In genomic region chr5:14806452-14806851, GRCh38 we compare ENCODE assay signal across 14 cellular contexts.
DNase-seq lines count a peak whose midpoint lies in the region; ATAC-seq and TF ChIP-seq lines count a peak whose summit lies in the region.
"Had no signal": no experiment of that assay in that cellular context is flagged by ENCODE, and none has a peak within 500 bp of the region (broad histone marks: within the 10 kb centered on the region; RNA-seq: fewer than 3 reads in every experiment).

No MANE protein-coding gene starts in this region.

- POLR2A ChIA-PET in HEK293T (lab: Yijun Ruan, JAX) = no interaction called here

- H3K27ac ChIP-seq in right atrium auricular region = peak overlapping the region; percentile 50 to 53
- peak overlapping the region; percentile 19 to 69 (median 60) for H3K27ac ChIP-seq in gastrocnemius medialis
- H3K27ac ChIP-seq in MM.1S (ENCODE audit: low read length) = no peak overlapping the region

- TF ChIP-seq POLR2A in gastrocnemius medialis (IDR thresholded peaks at IDR 0.05) = peak in 1 of 2 donors; percentile 22

- intact Hi-C loops in gastrocnemius medialis (cut with DNase I; ENCODE audit: low total_unique reads) = no loop called here

- CTCF ChIA-PET in HEK293T (lab: Yijun Ruan, JAX) = interaction anchor here (0.5 kb wide), 1 partner anchor 11 kb away, joined by 3 read pairs; no protein-coding TSS in a partner anchor

- H3K27me3 ChIP-seq in right atrium auricular region = no peaks in the 10 kb centered on the region
- no peaks in the 10 kb centered on the region for H3K27me3 ChIP-seq in gastrocnemius medialis
- no peaks in the 10 kb centered on the region for H3K27me3 ChIP-seq in MM.1S (replicated peaks; ENCODE audit: insufficient read depth, low read length)

- no peak overlapping the region for H2AFZ ChIP-seq in MM.1S (ENCODE audit: low read length)

- H3F3A ChIP-seq in MM.1S (ENCODE audit: insufficient read depth, low read length) = peaks cover 16% of the 10 kb centered on the region

- H3K9me2 ChIP-seq in MM.1S (replicated peaks; ENCODE audit: insufficient read depth, low read length) = no peaks in the 10 kb centered on the region

- H3K4me1 ChIP-seq in right atrium auricular region (peaks cover 0 to 34% of the 10 kb centered on the region in 2 donors), gastrocnemius medialis (peaks cover 42 to 48% of the 10 kb centered on the region in 2 donors), MM.1S (ENCODE audit: low read length) (peaks cover 17% of the 10 kb centered on the region)

- no peaks in the 10 kb centered on the region for H4K20me1 ChIP-seq in MM.1S (ENCODE audit: insufficient read depth, low read length)

- in situ Hi-C loops in astrocyte of the spinal cord (cut with HindIII; ENCODE audit: low sequenced_read_pairs) = no loop called here
- in situ Hi-C loops in gastrocnemius medialis (cut with MboI; ENCODE audit: low sequenced_read_pairs in 4 of 4) = no loop called here

- no peak overlapping the region for H3K9ac ChIP-seq in MM.1S (ENCODE audit: low read length)

- H3K9me3 ChIP-seq in right atrium auricular region (no peaks in the 10 kb centered on the region), gastrocnemius medialis (no peaks in the 10 kb centered on the region), MM.1S (replicated peaks; ENCODE audit: insufficient read depth, low read length) (no peaks in the 10 kb centered on the region)

- H3K36me3 ChIP-seq in right atrium auricular region (no peaks in the 10 kb centered on the region), gastrocnemius medialis (no peaks in the 10 kb centered on the region), MM.1S (replicated peaks; ENCODE audit: insufficient read depth, low read length) (no peaks in the 10 kb centered on the region)

- H3K4me3 ChIP-seq in astrocyte of the spinal cord (ENCODE audit: low read depth, low read length) (no peak overlapping the region), right atrium auricular region (no peak overlapping the region), gastrocnemius medialis (peak overlapping the region in 1 of 4 donors; percentile 11), MM.1S (ENCODE audit: low read length) (no peak overlapping the region)
- H3K4me3 ChIP-seq: smooth muscle cell had no signal

- DNase-seq in GM03348 (ENCODE audit: low spot score) (peak; percentile 66), astrocyte of the spinal cord (ENCODE audit: low read depth, low spot score) (peak; percentile 95), right atrium auricular region (ENCODE audit: low spot score) (peak; percentile 80), gastrocnemius medialis (peak in 1 of 2 donors; percentile 50), MM.1S (no peak), HEK293T (ENCODE audit: extremely low spot score) (no peak)
- no peak for DNase-seq in stimulated activated naive CD4-positive, alpha-beta T cell (lab: John Stamatoyannopoulos, UW)
- DNase-seq: activated CD4-positive, alpha-beta T cell treated with anti-CD3 and anti-CD28 coated beads for 36 hours; activated effector memory CD4-positive, alpha-beta T cell treated with anti-CD3 and anti-CD28 coated beads, Interleukin-2, amount 50 U/mL, for 16 hours; islet precursor cell; NCI-H1930; PC-3 had no signal

- TF ChIP-seq CTCF in astrocyte of the spinal cord (IDR thresholded peaks at IDR 0.05; ENCODE audit: low read depth, low read length) = no peak
- TF ChIP-seq CTCF in right atrium auricular region (IDR thresholded peaks at IDR 0.05) = no peak
- TF ChIP-seq CTCF in gastrocnemius medialis (IDR thresholded peaks at IDR 0.05 in 4 of 5, conservative IDR thresholded peaks at IDR 0.05 in 1 of 5) = no peak
- no peak for TF ChIP-seq CTCF in MM.1S (IDR thresholded peaks at IDR 0.05; ENCODE audit: low read length)

- no peak overlapping the region for H3K4me2 ChIP-seq in MM.1S (ENCODE audit: low read depth, low read length)
- H3K4me2 ChIP-seq: smooth muscle cell had no signal

- peaks cover 11% of the 10 kb centered on the region; the same call in 1 of the 2 replicates for H3K79me2 ChIP-seq in MM.1S (ENCODE audit: low read length)

- ATAC-seq in gastrocnemius medialis (peak; percentile 71 to 77), HG03469 (IDR thresholded peaks at IDR 0.05; ENCODE audit: unreplicated experiment) (no peak)
- ATAC-seq: activated CD4-positive, alpha-beta T cell treated with anti-CD3 and anti-CD28 coated beads for 36 hours; PC-3 had no signal

TF ChIP-seq in HEK293T, 16 proteins besides CTCF, POLR2A, EP300 and RAD21:
- no peak for TF ChIP-seq BHLHE40 (IDR thresholded peaks at IDR 0.05; ENCODE audit: borderline replicate concordance)
- TF ChIP-seq FOXA1 (IDR thresholded peaks at IDR 0.05) = no peak
- no peak for TF ChIP-seq TARDBP (IDR thresholded peaks at IDR 0.05)
- TF ChIP-seq FOXK2 (IDR thresholded peaks at IDR 0.05) = no peak
- TF ChIP-seq HDGF (IDR thresholded peaks at IDR 0.05; ENCODE audit: borderline replicate concordance) = no peak
- no peak for TF ChIP-seq CTBP1 (IDR thresholded peaks at IDR 0.05; ENCODE audit: borderline replicate concordance)

Comparison
In these comparisons a context has a peak if more than half of its experiments do, and no peak if none do; other contexts are left out.
1. DNase-seq: peak in GM03348 (single experiment), astrocyte of the spinal cord (single experiment) and right atrium auricular region (single experiment); none in MM.1S (single experiment), stimulated activated naive CD4-positive, alpha-beta T cell (0 of 6) and HEK293T (single experiment).